Comparison of ENCODE assay signal across 1 cellular context in genomic region chr1:66475940-66476339, GRCh38.
TF ChIP-seq lines count a peak whose summit lies in the region.

No MANE protein-coding gene starts in this region.

TF ChIP-seq in IMR-90, 13 proteins besides CTCF, POLR2A, EP300 and RAD21 (continued from another document):
- TF ChIP-seq ELK1 (IDR thresholded peaks at IDR 0.05; ENCODE audit: borderline replicate concordance, low read depth, low read length), result no peak
- TF ChIP-seq CHD1 (IDR thresholded peaks at IDR 0.05; ENCODE audit: low read depth, low read length), result no peak
- TF ChIP-seq CEBPB (IDR thresholded peaks at IDR 0.05; ENCODE audit: low read depth, low read length), result no peak
- TF ChIP-seq SMC3 (IDR thresholded peaks at IDR 0.05; ENCODE audit: low read depth, low read length), result no peak
- no peak for TF ChIP-seq FOS (IDR thresholded peaks at IDR 0.05; ENCODE audit: low read depth, low read length)
- no peak for TF ChIP-seq MAFK (IDR thresholded peaks at IDR 0.05; ENCODE audit: low read depth, low read length)
- TF ChIP-seq MXI1 (IDR thresholded peaks at IDR 0.05; ENCODE audit: borderline replicate concordance, low read depth, low read length), result no peak
- no peak for TF ChIP-seq BHLHE40 (IDR thresholded peaks at IDR 0.05; ENCODE audit: low read depth, low read length)
